ENCODE assay signal across 24 cellular contexts in the genomic region with DNA sequence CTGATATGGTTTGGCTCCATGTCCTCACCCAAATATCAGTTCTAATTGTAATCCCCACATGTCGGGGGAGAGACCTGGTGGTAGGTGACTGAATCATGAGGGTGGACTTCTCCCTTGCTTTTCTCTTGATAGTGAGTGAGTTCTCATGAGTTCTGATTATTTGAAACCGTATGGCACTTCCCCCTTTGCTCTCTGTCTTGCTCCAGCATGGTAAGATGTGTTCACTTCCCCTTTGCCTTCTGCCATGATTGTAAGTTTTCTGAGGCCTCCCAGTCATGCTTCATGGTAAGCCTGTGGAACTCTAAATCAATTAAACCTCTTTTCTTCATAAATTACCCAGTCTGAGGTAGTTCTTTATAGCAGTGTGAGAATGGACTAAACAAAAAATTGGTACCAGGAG.
"Had no signal": no experiment of that assay in that cellular context is flagged by ENCODE, and none has a peak within 500 bp of the region (broad histone marks: within the 10 kb centered on the region; RNA-seq: fewer than 3 reads in every experiment).

No MANE protein-coding gene starts in this region.

- H3K4me1 Mint-ChIP-seq: activated CD4-positive, alpha-beta T cell treated with anti-CD3 and anti-CD28 coated beads, Interleukin-2, amount 10 ng/mL, durations not matched to agents 7 days and 5 days; central memory CD8-positive, alpha-beta T cell; endodermal cell; naive B cell; neural crest cell had no signal

- DNase-seq: activated CD4-positive, alpha-beta T cell treated with anti-CD3 and anti-CD28 coated beads, Interleukin-2, amount 10 ng/mL, durations not matched to agents 7 days and 5 days; activated CD8-positive, alpha-beta memory T cell treated with anti-CD3 and anti-CD28 coated beads, Interleukin-2, amount 50 U/mL, for 48 hours; activated effector memory CD4-positive, alpha-beta T cell treated with Interleukin-2 at 50 U/mL for 16 hours; activated naive CD4-positive, alpha-beta T cell treated with anti-CD3 and anti-CD28 coated beads, Interleukin-2, amount 50 U/mL, for 16 hours; activated T-cell treated with anti-CD3 and anti-CD28 coated beads, Interleukin-2, amount 50 U/mL, for 48 hours; aorta; brain microvascular endothelial cell; colonic mucosa; endodermal cell; foreskin keratinocyte; glutamatergic neuron; hippocampal formation; left cardiac atrium; mesenchymal stem cell; mucosa of descending colon; naive B cell; right cardiac atrium; stimulated activated CD4-positive, alpha-beta T cell treated with anti-CD3 and anti-CD28 coated beads, Interleukin-2, amount 100 ng/mL, for 24 hours; stimulated activated naive CD4-positive, alpha-beta T cell treated with Interleukin-2 at 50 U/mL for 16 hours; thyroid gland had no signal

- FAIRE-seq: islet of Langerhans, TTC549 had no signal

- H3K27ac Mint-ChIP-seq: activated CD4-positive, alpha-beta T cell treated with anti-CD3 and anti-CD28 coated beads, Interleukin-2, amount 10 ng/mL, durations not matched to agents 7 days and 5 days; endodermal cell; naive B cell had no signal

- H3K4me3 Mint-ChIP-seq: activated CD4-positive, alpha-beta T cell treated with anti-CD3 and anti-CD28 coated beads, Interleukin-2, amount 10 ng/mL, durations not matched to agents 7 days and 5 days; central memory CD8-positive, alpha-beta T cell; endodermal cell; naive B cell; neural crest cell had no signal

- H3K9me3 Mint-ChIP-seq: central memory CD8-positive, alpha-beta T cell had no signal
